Comparison of ENCODE assay signal across 8 cellular contexts in genomic region chr7:123749537-123749857, GRCh38. TPM values are rescaled to one million over a fixed set of nuclear protein-coding genes. Genes with fewer than 3 reads are reported as not detected.
A peak's percentile ranks its signal among the peaks of the same experiment; 100 is the strongest.
DNase-seq lines count a peak whose midpoint lies in the region; ATAC-seq and TF ChIP-seq lines count a peak whose summit lies in the region.

No MANE protein-coding gene starts in this region.

- no peaks in the 10 kb centered on the region for H3K36me3 ChIP-seq in iPS-18a (ENCODE audit: control insufficient read depth, low read depth, low read length)

- CTCF ChIA-PET in AG04449 (lab: Yijun Ruan, JAX), result interaction anchor here (0.9 to 2.6 kb wide), 8 partner anchors 17 to 117 kb away, joined by 3 to 12 read pairs (median 4); no protein-coding TSS in a partner anchor

- H3K27me3 ChIP-seq in iPS-18a (ENCODE audit: control insufficient read depth, insufficient read depth, low read length), result no peaks in the 10 kb centered on the region

- peaks cover 39% of the 10 kb centered on the region for H3K4me1 ChIP-seq in iPS-18a (ENCODE audit: control insufficient read depth, low read depth, low read length)

- ATAC-seq in GM18498 (IDR thresholded peaks at IDR 0.05; ENCODE audit: unreplicated experiment) (peak; percentile 19), HG02885 (IDR thresholded peaks at IDR 0.05; ENCODE audit: poor library complexity, unreplicated experiment) (peak; percentile 19)

- peak overlapping the region; percentile 79 for H3K9ac ChIP-seq in iPS-18a (ENCODE audit: low read length)

- H3K4me3 ChIP-seq in AG04449 (ENCODE audit: low read depth, low read length) (peak overlapping the region; percentile 90), iPS-18a (ENCODE audit: low read length) (peak overlapping the region; percentile 78)

- POLR2A ChIA-PET in AG04449 (lab: Yijun Ruan, JAX), result interaction anchor here (1.0 to 2.0 kb wide), 7 partner anchors 13 to 192 kb away, joined by 3 to 16 read pairs (median 5); partner anchors contain the start of gene NDUFA5

- no peaks in the 10 kb centered on the region for H3K9me3 ChIP-seq in iPS-18a (ENCODE audit: control insufficient read depth, low read depth, low read length)

- DNase-seq in AG04449 (ENCODE audit: low read depth, low spot score) (no peak), NCI-H460 (ENCODE audit: extremely low read depth, low read depth) (peak; percentile 80), amniotic stem cell (lab: John Stamatoyannopoulos, UW) (peak; percentile 10), cortex of kidney (lab: John Stamatoyannopoulos, UW) (no peak)
- peak; percentile 39 for DNase-seq in stimulated activated CD4-positive, alpha-beta T cell treated with anti-CD3 and anti-CD28 coated beads, Interleukin-4, amount 100 ng/mL, for 24 hours

- H3K27ac ChIP-seq in iPS-18a (ENCODE audit: low read length), result peak overlapping the region; percentile 47

- no peak for TF ChIP-seq CTCF in AG04449 (IDR thresholded peaks at IDR 0.05; ENCODE audit: insufficient read depth, low read length, missing control alignments)

RNA-seq across cellular contexts. Expression of gene WASL, which starts 0.7 kb away (rescaled TPM):
- total RNA-seq in NCI-H460 (2014; rRNA removed; shearing (Covaris generic)), result 30.1 and 32.4 TPM in 2 replicates
- polyA plus RNA-seq in NCI-H460 (2014; cell fraction: nucleus; rRNA removed), result 8.6 and 13.6 TPM in 2 replicates

Comparison
In these comparisons a context has a peak if more than half of its experiments do, and no peak if none do; other contexts are left out.
1. DNase-seq: peak in NCI-H460 (single experiment), amniotic stem cell (single experiment) and stimulated activated CD4-positive, alpha-beta T cell treated with anti-CD3 and anti-CD28 coated beads, Interleukin-4, amount 100 ng/mL, for 24 hours (single experiment); none in AG04449 (single experiment) and cortex of kidney (single experiment).